ENCODE assay signal across 27 cellular contexts in the genomic region with DNA sequence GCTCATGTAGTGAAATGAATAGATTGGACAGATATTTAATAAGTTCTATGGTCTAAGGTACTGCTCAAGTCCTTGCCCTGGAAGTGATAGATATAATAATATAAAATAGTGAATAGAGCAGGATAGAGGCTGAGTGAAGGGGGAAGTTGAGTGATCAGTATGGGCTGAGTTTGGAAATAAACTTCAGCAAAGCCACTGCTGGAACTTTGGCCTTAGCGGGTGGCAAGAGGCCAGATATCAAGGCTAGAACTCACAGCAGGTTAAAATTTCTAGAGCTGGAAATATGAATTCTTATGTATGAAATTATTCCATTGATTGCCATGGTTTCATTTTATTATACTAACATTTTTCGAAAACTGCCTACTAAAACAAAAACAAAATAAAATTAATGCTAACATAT.
"Had no signal": no experiment of that assay in that cellular context is flagged by ENCODE, and none has a peak within 500 bp of the region (broad histone marks: within the 10 kb centered on the region; RNA-seq: fewer than 3 reads in every experiment).

No MANE protein-coding gene starts in this region.

- H3K4me1 ChIP-seq: colonic mucosa, esophagus muscularis mucosa, esophagus squamous epithelium, foreskin keratinocyte, gastrocnemius medialis, gastroesophageal sphincter had no signal

- H3K9me3 ChIP-seq: colonic mucosa, esophagus muscularis mucosa, esophagus squamous epithelium, gastrocnemius medialis, gastroesophageal sphincter, heart right ventricle had no signal

- H3K27me3 ChIP-seq: colonic mucosa, dorsolateral prefrontal cortex, esophagus muscularis mucosa, esophagus squamous epithelium, foreskin keratinocyte, gastrocnemius medialis, gastroesophageal sphincter, heart right ventricle had no signal

- DNase-seq: colonic mucosa; cortex of kidney; dermis blood vessel endothelial cell; dorsolateral prefrontal cortex; effector CD4-positive, alpha-beta T cell; effector CD8-positive, alpha-beta T cell; effector memory CD4-positive, alpha-beta T cell; effector memory CD8-positive, alpha-beta T cell; endodermal cell; erythroblast; esophagus squamous epithelium; foreskin fibroblast; foreskin keratinocyte; foreskin melanocyte; gastrocnemius medialis; glutamatergic neuron; head of caudate nucleus; heart right ventricle had no signal

- H3K27ac ChIP-seq: colonic mucosa, coronary artery, dorsolateral prefrontal cortex, epithelial cell of prostate, esophagus muscularis mucosa, esophagus squamous epithelium, foreskin keratinocyte, gastrocnemius medialis, gastroesophageal sphincter, heart right ventricle had no signal

- H3K4me1 Mint-ChIP-seq: endodermal cell had no signal

- H3K27me3 Mint-ChIP-seq: dendritic cell treated with granulocyte-macrophage colony-stimulating factor and Interleukin-4, amounts not matched to agents 40 ng/mL and 50 ng/mL, for 4 days; effector memory CD8-positive, alpha-beta T cell had no signal

- FAIRE-seq: colon, endometrium, frontal cortex had no signal

- H3K4me3 Mint-ChIP-seq: dendritic cell treated with granulocyte-macrophage colony-stimulating factor and Interleukin-4, amounts not matched to agents 40 ng/mL and 50 ng/mL, for 4 days; effector memory CD8-positive, alpha-beta T cell; endodermal cell had no signal

- ATAC-seq: effector memory CD8-positive, alpha-beta T cell; esophagus mucosa; foreskin keratinocyte; gastrocnemius medialis; gastroesophageal sphincter; heart right ventricle had no signal

- H3K36me3 ChIP-seq: colonic mucosa, esophagus muscularis mucosa, esophagus squamous epithelium, gastrocnemius medialis, gastroesophageal sphincter, heart right ventricle had no signal

- H3K4me3 ChIP-seq: colonic mucosa, coronary artery, dorsolateral prefrontal cortex, esophagus muscularis mucosa, esophagus squamous epithelium, gastrocnemius medialis, gastroesophageal sphincter, heart right ventricle had no signal

- H3K27ac Mint-ChIP-seq: dendritic cell treated with granulocyte-macrophage colony-stimulating factor and Interleukin-4, amounts not matched to agents 40 ng/mL and 50 ng/mL, for 4 days; effector memory CD8-positive, alpha-beta T cell; endodermal cell had no signal

- H3K9me3 Mint-ChIP-seq: endodermal cell had no signal
